Comparison of ENCODE assay signal across 18 cellular contexts in genomic region chr2:200757414-200757813, GRCh38. TPM values are rescaled to one million over a fixed set of nuclear protein-coding genes. Genes with fewer than 3 reads are reported as not detected.
DNase-seq lines count a peak whose midpoint lies in the region; ATAC-seq, FAIRE-seq and TF ChIP-seq lines count a peak whose summit lies in the region.
"Had no signal": no experiment of that assay in that cellular context is flagged by ENCODE, and none has a peak within 500 bp of the region (broad histone marks: within the 10 kb centered on the region; RNA-seq: fewer than 3 reads in every experiment).

No MANE protein-coding gene starts in this region.

- intact Hi-C loops in PC-9 (cut with micrococcal nuclease; ENCODE audit: unreplicated experiment): loop anchor here (2.0 kb wide), 2 partner anchors 45 to 53 kb away; partner anchors contain the start of gene BZW1
- intact Hi-C loops in CD8-positive, alpha-beta T cell (cut with DNase I, micrococcal nuclease): no loop called here

- H3K27ac Mint-ChIP-seq in CD8-positive, alpha-beta T cell: no peak overlapping the region
- H3K27ac Mint-ChIP-seq in WTC11: no peak overlapping the region
- H3K27ac Mint-ChIP-seq: activated naive CD4-positive, alpha-beta T cell treated with anti-CD3 and anti-CD28 coated beads for 36 hours; naive thymus-derived CD4-positive, alpha-beta T cell had no signal

- H2AFZ ChIP-seq in GM23248 (peak overlapping the region; percentile 9; the same call in 1 of the 2 replicates), PC-9 (no peak overlapping the region)

- H3K4me3 Mint-ChIP-seq in CD8-positive, alpha-beta T cell: no peak overlapping the region
- H3K4me3 Mint-ChIP-seq in WTC11: no peak overlapping the region
- H3K4me3 Mint-ChIP-seq: activated naive CD4-positive, alpha-beta T cell treated with anti-CD3 and anti-CD28 coated beads for 36 hours; naive thymus-derived CD4-positive, alpha-beta T cell had no signal

- H3K4me1 ChIP-seq in GM23248 (ENCODE audit: insufficient read depth) (peaks cover 36% of the 10 kb centered on the region), PC-9 (replicated peaks; ENCODE audit: insufficient read depth) (peaks cover 63% of the 10 kb centered on the region)
- no peaks in the 10 kb centered on the region for H3K4me1 ChIP-seq in CD8-positive, alpha-beta T cell (ENCODE audit: insufficient read depth, low read length)

- H3K9me3 Mint-ChIP-seq in CD8-positive, alpha-beta T cell: no peaks in the 10 kb centered on the region
- no peaks in the 10 kb centered on the region for H3K9me3 Mint-ChIP-seq in WTC11
- H3K9me3 Mint-ChIP-seq: activated naive CD4-positive, alpha-beta T cell treated with anti-CD3 and anti-CD28 coated beads for 36 hours had no signal

- in situ Hi-C loops in ACHN (cut with HindIII; ENCODE audit: low pct_ligation_motif_present, low pct_unique_long_range_greater_than_20kb, low sequenced_read_pairs): no loop called here
- in situ Hi-C loops in GM23248 (cut with MboI): no loop called here

- no peaks in the 10 kb centered on the region for H3K9me3 ChIP-seq in GM23248 (ENCODE audit: low read depth)
- H3K9me3 ChIP-seq in PC-9 (ENCODE audit: insufficient read depth, low read depth): no peaks in the 10 kb centered on the region
- H3K9me3 ChIP-seq in CD8-positive, alpha-beta T cell (ENCODE audit: low read length): no peaks in the 10 kb centered on the region

- H3K27me3 ChIP-seq in GM23248 (replicated peaks; ENCODE audit: insufficient read depth) (no peaks in the 10 kb centered on the region), PC-9 (ENCODE audit: insufficient read depth, low read depth) (no peaks in the 10 kb centered on the region)
- H3K27me3 ChIP-seq in CD8-positive, alpha-beta T cell (ENCODE audit: insufficient read depth, low read length): no peaks in the 10 kb centered on the region

- H3K27me3 Mint-ChIP-seq in CD8-positive, alpha-beta T cell (ENCODE audit: low read depth): peaks cover 4% of the 10 kb centered on the region
- no peaks in the 10 kb centered on the region for H3K27me3 Mint-ChIP-seq in WTC11 (ENCODE audit: low read depth)

- H3K36me3 Mint-ChIP-seq in CD8-positive, alpha-beta T cell: no peaks in the 10 kb centered on the region
- no peaks in the 10 kb centered on the region for H3K36me3 Mint-ChIP-seq in WTC11
- H3K36me3 Mint-ChIP-seq: naive thymus-derived CD4-positive, alpha-beta T cell had no signal

- no peaks in the 10 kb centered on the region for H3K9me2 ChIP-seq in GM23248 (ENCODE audit: insufficient read depth)
- no peaks in the 10 kb centered on the region; the same call in 1 of the 2 replicates for H3K9me2 ChIP-seq in PC-9 (ENCODE audit: insufficient read depth)

- H3K4me3 ChIP-seq in GM23248 (no peak overlapping the region), PC-9 (peak overlapping the region; percentile 2; the same call in 1 of the 2 replicates)
- no peak overlapping the region for H3K4me3 ChIP-seq in CD8-positive, alpha-beta T cell (ENCODE audit: low read depth, low read length)
- H3K4me3 ChIP-seq: dorsolateral prefrontal cortex had no signal

- POLR2A ChIA-PET in PC-9 (lab: Charles Lee; ENCODE audit: unreplicated experiment): interaction anchor here (0.5 to 0.6 kb wide), 2 partner anchors 8 to 34 kb away, joined by 3 to 5 read pairs; no protein-coding TSS in a partner anchor
- POLR2A ChIA-PET in CD8-positive, alpha-beta T cell (lab: Charles Lee): no interaction called here
- POLR2A ChIA-PET in WTC11 (lab: Charles Lee): no interaction called here

- 0 out of 2 replicates have a peak overlapping the region, but pooled peaks have one; percentile 12 for H3K9ac ChIP-seq in GM23248

- peaks cover 2% of the 10 kb centered on the region for H3K4me1 Mint-ChIP-seq in CD8-positive, alpha-beta T cell (ENCODE audit: low read depth)
- 0 out of 2 replicates have a peak, but pooled peaks cover 3% of the 10 kb centered on the region for H3K4me1 Mint-ChIP-seq in WTC11
- H3K4me1 Mint-ChIP-seq: naive thymus-derived CD4-positive, alpha-beta T cell had no signal

- TF ChIP-seq POLR2A in GM12892 (IDR thresholded peaks at IDR 0.05; ENCODE audit: low read depth, low read length): no peak

- CTCF ChIA-PET in PC-9 (lab: Charles Lee): no interaction called here
- CTCF ChIA-PET in CD8-positive, alpha-beta T cell (lab: Charles Lee): interaction anchor here (1.4 kb wide), 1 partner anchor 17 kb away, joined by 3 read pairs; no protein-coding TSS in a partner anchor
- CTCF ChIA-PET in WTC11 (lab: Charles Lee): interaction anchor here (1.3 kb wide), 1 partner anchor 22 kb away, joined by 4 read pairs; no protein-coding TSS in a partner anchor

- FAIRE-seq in GM12892 (lab: Jason Lieb, UNC): no peak
- FAIRE-seq: GM18507 had no signal

- peak; percentile 72 for DNase-seq in ACHN
- no peak for DNase-seq in GM23248
- no peak for DNase-seq in PC-9
- DNase-seq in glomerular visceral epithelial cell (ENCODE audit: extremely low spot score): peak; percentile 61
- no peak for DNase-seq in CD8-positive, alpha-beta T cell
- DNase-seq in WTC11 (ENCODE audit: low spot score): no peak
- no peak for DNase-seq in islet precursor cell
- no peak for DNase-seq in GM12892 (ENCODE audit: insufficient read length)
- DNase-seq: activated CD8-positive, alpha-beta memory T cell treated with anti-CD3 and anti-CD28 coated beads, Interleukin-2, amount 50 U/mL, for 48 hours; activated naive CD4-positive, alpha-beta T cell treated with anti-CD3 and anti-CD28 coated beads for 36 hours; dorsolateral prefrontal cortex; H7; hypothalamus; naive thymus-derived CD4-positive, alpha-beta T cell; NCI-H2081; NCI-H774; T-helper 2 cell had no signal

- ATAC-seq in CD8-positive, alpha-beta T cell: no peak
- no peak for ATAC-seq in WTC11
- ATAC-seq: naive thymus-derived CD4-positive, alpha-beta T cell had no signal

- BruUV-seq in PC-9 (replicated peaks; lab: Mats Ljungman, UMichigan): no TSS peak

- TF ChIP-seq CTCF in PC-9 (conservative IDR thresholded peaks at IDR 0.05) (no peak), WTC11 (IDR thresholded peaks at IDR 0.05) (no peak)
- TF ChIP-seq CTCF in CD8-positive, alpha-beta T cell (IDR thresholded peaks at IDR 0.05): no peak

- 46 to 47% methylated on average over 4 of the region's 4 CpGs for WGBS in GM23248 (ENCODE audit: low coverage in 1 of 2, low lambda C conversion rate in 2 of 2, missing lambda C conversion rate in 2 of 2), 2 experiments

- H3K4me2 ChIP-seq in GM23248 (ENCODE audit: unreplicated experiment): no peak overlapping the region
- peak overlapping the region; percentile 61 for H3K4me2 ChIP-seq in PC-9

- H3K27ac ChIP-seq in GM23248: peak overlapping the region; percentile 22
- peak overlapping the region; percentile 83 for H3K27ac ChIP-seq in PC-9
- H3K27ac ChIP-seq in CD8-positive, alpha-beta T cell (ENCODE audit: low read depth, low read length): no peak overlapping the region
- H3K27ac ChIP-seq: dorsolateral prefrontal cortex had no signal

- H3F3A ChIP-seq in GM23248 (ENCODE audit: insufficient read depth) (peaks cover 24% of the 10 kb centered on the region), PC-9 (ENCODE audit: insufficient read depth, low read depth) (peaks cover 46% of the 10 kb centered on the region)

- H3K36me3 ChIP-seq in GM23248 (ENCODE audit: low read depth) (no peaks in the 10 kb centered on the region), PC-9 (ENCODE audit: low read depth) (no peaks in the 10 kb centered on the region)
- no peaks in the 10 kb centered on the region for H3K36me3 ChIP-seq in CD8-positive, alpha-beta T cell (ENCODE audit: insufficient read depth, low read length)

- no peaks in the 10 kb centered on the region for H4K20me1 ChIP-seq in GM23248 (ENCODE audit: insufficient read depth)
- no peaks in the 10 kb centered on the region for H4K20me1 ChIP-seq in PC-9 (ENCODE audit: insufficient read depth)

- H3K79me2 ChIP-seq in GM23248 (ENCODE audit: insufficient read depth): no peaks in the 10 kb centered on the region
- H3K79me2 ChIP-seq in PC-9 (ENCODE audit: low read depth): no peaks in the 10 kb centered on the region

TF ChIP-seq in WTC11, 78 proteins besides CTCF, POLR2A, EP300 and RAD21 (continues in another document):
- TF ChIP-seq ZNF416 (CRISPR knock-in tag; IDR thresholded peaks at IDR 0.05) (no peak), ZNF425 (CRISPR knock-in tag; conservative IDR thresholded peaks at IDR 0.05) (no peak), E2F4 (CRISPR knock-in tag; IDR thresholded peaks at IDR 0.05; ENCODE audit: borderline replicate concordance, low read depth) (no peak), CREB1 (CRISPR knock-in tag; IDR thresholded peaks at IDR 0.05) (no peak), NR2C2 (CRISPR knock-in tag; IDR thresholded peaks at IDR 0.05) (no peak)

RNA-seq across cellular contexts. Expression of gene BZW1, which starts 54.3 kb away (rescaled TPM):
- total RNA-seq in GM23248 (2014; rRNA removed; shearing (Covaris generic)): 415 and 596 TPM in 2 replicates
- polyA plus RNA-seq in GM23248 (2016; fragmentation: Nextera tagmentation; extraction: Ambion mirVana): 365 and 366 TPM in 2 replicates
- 274 and 300 TPM in 2 replicates for total RNA-seq in PC-9 (2021)
- total RNA-seq in CD8-positive, alpha-beta T cell: 100 to 1,000 TPM; 330 to 338 TPM
- total RNA-seq in WTC11 (2021): 191 to 255 TPM (median 208 TPM) in 3 replicates
- polyA plus RNA-seq in GM12892 (2012; ENCODE audit: missing spikeins): 217 TPM

Comparison
In these comparisons a context has a peak if more than half of its experiments do, and no peak if none do; other contexts are left out.
1. DNase-seq: peak in ACHN (single experiment) and glomerular visceral epithelial cell (single experiment); none in GM23248 (single experiment), PC-9 (0 of 2), CD8-positive, alpha-beta T cell (0 of 7), WTC11 (single experiment), islet precursor cell (single experiment) and GM12892 (single experiment).